ENCODE assay signal across 16 cellular contexts in the genomic region with DNA sequence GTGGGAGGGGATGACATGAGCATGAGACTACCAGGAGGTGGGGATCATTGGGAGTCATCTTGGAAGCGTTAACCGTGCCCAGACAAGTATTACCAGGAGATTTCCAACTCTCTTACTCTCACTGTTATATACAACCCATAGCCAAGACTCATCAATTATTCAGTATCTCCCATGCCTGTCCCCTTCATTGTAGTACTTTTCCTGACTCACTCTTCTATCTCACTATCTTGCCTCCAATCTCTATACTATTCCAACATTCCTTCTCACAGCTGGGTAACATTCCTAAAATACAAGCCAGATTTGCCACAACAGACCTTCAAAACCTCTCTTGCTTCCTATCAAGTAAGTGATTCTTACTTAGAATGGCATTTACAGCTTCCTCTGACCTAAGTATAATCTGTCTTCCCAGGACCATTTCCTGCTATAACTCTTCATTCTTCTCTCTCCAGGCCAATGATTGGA.
DNase-seq lines count a peak whose midpoint lies in the region; ATAC-seq, FAIRE-seq and TF ChIP-seq lines count a peak whose summit lies in the region.
"Had no signal": no experiment of that assay in that cellular context is flagged by ENCODE, and none has a peak within 500 bp of the region (broad histone marks: within the 10 kb centered on the region; RNA-seq: fewer than 3 reads in every experiment).

No MANE protein-coding gene starts in this region.

- 0 out of 2 replicates have a peak overlapping the region, but pooled peaks have one; percentile 8 for H3K56ac ChIP-seq in IMR-90 (ENCODE audit: extremely low read depth, insufficient read depth, low read length)

- peak overlapping the region; percentile 41; the same call in 2 of the 3 replicates for H2BK15ac ChIP-seq in IMR-90 (ENCODE audit: low read depth, low read length)

- H4K20me1 ChIP-seq in IMR-90 (ENCODE audit: insufficient read depth, low read length): no peaks in the 10 kb centered on the region
- H4K20me1 ChIP-seq in keratinocyte (ENCODE audit: control insufficient read depth, extremely low read depth, insufficient read depth, low read length): no peaks in the 10 kb centered on the region
- H4K20me1 ChIP-seq: BLaER1 treated with 17β-estradiol and CSF1 and Interleukin-3, amounts not matched to agents 10 nM and 100 nM had no signal

- peak; percentile 96 for DNase-seq in AG09309 (ENCODE audit: low read depth)
- DNase-seq in IMR-90: peak; percentile 85
- peak; percentile 79 for DNase-seq in astrocyte of the spinal cord (ENCODE audit: low read depth, low spot score)
- peak; percentile 95 for DNase-seq in keratinocyte (ENCODE audit: low read depth, low spot score)
- no peak for DNase-seq in GDM1 (lab: John Stamatoyannopoulos, UW)
- DNase-seq in cardiac septum (ENCODE audit: low spot score): no peak
- no peak for DNase-seq in NCI-H1694 treated with DMSO at 0.1 percent for 48 hours (lab: John Stamatoyannopoulos, UW)
- DNase-seq: activated CD4-positive, alpha-beta memory T cell treated with anti-CD3 and anti-CD28 coated beads for 36 hours; activated gamma-delta T cell treated with Interleukin-2 at 50 U/mL for 16 hours; GF-D8; NCI-H1417; NCI-H524; stimulated activated naive CD8-positive, alpha-beta T cell treated with anti-CD3 and anti-CD28 coated beads, Interleukin-15, Interleukin-2, amounts not matched to agents 100 U/mL and 50 U/mL, for 24 hours; T1000 had no signal

- H2AK9ac ChIP-seq in IMR-90 (replicated peaks; ENCODE audit: low read depth, low read length, poor library complexity): peak overlapping the region; percentile 91

- H2AK5ac ChIP-seq in IMR-90 (ENCODE audit: low read depth, low read length): peak overlapping the region; percentile 93; the same call in 1 of the 2 replicates

- H2BK120ac ChIP-seq in IMR-90 (ENCODE audit: low read depth, low read length): peak overlapping the region; percentile 94

- TF ChIP-seq RAD21 in IMR-90 (IDR thresholded peaks at IDR 0.05; ENCODE audit: low read length): no peak

- H3K4me3 ChIP-seq in AG09309 (ENCODE audit: control insufficient read depth, low read depth, low read length) (no peak overlapping the region), IMR-90 (ENCODE audit: insufficient read depth, low read depth, low read length) (no peak overlapping the region), astrocyte of the spinal cord (ENCODE audit: low read depth, low read length) (no peak overlapping the region), keratinocyte (ENCODE audit: control insufficient read depth in 2 of 3, extremely low read depth in 1 of 3, insufficient read depth in 2 of 3, low read depth in 1 of 3, low read length in 3 of 3) (no peak overlapping the region)
- H3K4me3 ChIP-seq: BLaER1 treated with 17β-estradiol and CSF1 and Interleukin-3, amounts not matched to agents 10 nM and 100 nM had no signal

- H4K5ac ChIP-seq in IMR-90 (ENCODE audit: low read depth, low read length): peak overlapping the region; percentile 81; the same call in 1 of the 2 replicates

- peak overlapping the region; percentile 63 to 67; a peak in 3 of 4 replicates for H4K8ac ChIP-seq in IMR-90 (ENCODE audit: low read depth in 2 of 2, low read length in 2 of 2)

- POLR2A ChIA-PET in IMR-90 (lab: Charles Lee; ENCODE audit: unreplicated experiment): no interaction called here

- no peak for TF ChIP-seq POLR2A in IMR-90 (IDR thresholded peaks at IDR 0.05; ENCODE audit: low read depth, low read length)

- WGBS in IMR-90 (ENCODE audit: extremely low coverage in 2 of 2, insufficient read length in 1 of 2), 2 experiments: no CpG with 5 or more reads among the region's 2 CpGs

- peak overlapping the region; percentile 79 for H4K91ac ChIP-seq in IMR-90 (ENCODE audit: insufficient read depth, low read depth, low read length)

- dilution Hi-C loops in IMR-90 (cut with HindIII; ENCODE audit: low sequenced_read_pairs, unreplicated experiment): no loop called here
- dilution Hi-C loops in keratinocyte (cut with MboI; ENCODE audit: extremely low pct_ligation_motif_present, low sequenced_read_pairs): no loop called here

- intact Hi-C loops in IMR-90 (cut with micrococcal nuclease) (no loop called here), cardiac septum (cut with DNase I) (no loop called here)

- TF ChIP-seq CTCF in AG09309 (IDR thresholded peaks at IDR 0.05; ENCODE audit: control insufficient read depth, insufficient read depth, low read depth, low read length, missing control alignments) (no peak), IMR-90 (conservative IDR thresholded peaks at IDR 0.05; ENCODE audit: low read depth, low read length) (no peak), astrocyte of the spinal cord (IDR thresholded peaks at IDR 0.05; ENCODE audit: low read depth, low read length) (no peak), keratinocyte (optimal IDR thresholded peaks at IDR 0.05 in 1 of 3, IDR thresholded peaks at IDR 0.05 in 1 of 3, conservative IDR thresholded peaks at IDR 0.05 in 1 of 3; ENCODE audit: extremely low read depth in 1 of 3, insufficient read depth in 2 of 3, low read length in 3 of 3) (no peak)

- in situ Hi-C loops in IMR-90 (cut with MboI; ENCODE audit: low sequenced_read_pairs) (no loop called here), astrocyte of the spinal cord (cut with HindIII; ENCODE audit: low sequenced_read_pairs) (no loop called here)

- H3K79me1 ChIP-seq in IMR-90 (ENCODE audit: low read depth in 1 of 2, low read length in 2 of 2): no peaks in the 10 kb centered on the region

- peak overlapping the region; percentile 92 for H3K4ac ChIP-seq in IMR-90 (ENCODE audit: low read depth, low read length)

- H3K9ac ChIP-seq in IMR-90 (ENCODE audit: low read depth, low read length) (no peak overlapping the region), keratinocyte (ENCODE audit: control insufficient read depth, extremely low read depth, insufficient read depth, low read length) (peak overlapping the region; percentile 60)
- H3K9ac ChIP-seq: BLaER1 treated with 17β-estradiol and CSF1 and Interleukin-3, amounts not matched to agents 10 nM and 100 nM had no signal

- peak; percentile 99 for FAIRE-seq in keratinocyte (lab: Jason Lieb, UNC)

- H3K79me2 ChIP-seq in keratinocyte (ENCODE audit: control insufficient read depth, insufficient read depth, low read length): no peaks in the 10 kb centered on the region

- H2AFZ ChIP-seq in IMR-90 (replicated peaks; ENCODE audit: low read length, poor library complexity) (no peak overlapping the region), keratinocyte (ENCODE audit: control insufficient read depth, low read length) (no peak overlapping the region)

- peak; percentile 22 for ATAC-seq in IMR-90 (ENCODE audit: low read depth)
- no peak for ATAC-seq in HG03039 (IDR thresholded peaks at IDR 0.05; ENCODE audit: unreplicated experiment)
- ATAC-seq: stimulated activated naive CD8-positive, alpha-beta T cell treated with anti-CD3 and anti-CD28 coated beads, Interleukin-15, Interleukin-2, amounts not matched to agents 100 U/mL and 50 U/mL, for 24 hours had no signal

- peak overlapping the region; percentile 88; the same call in 1 of the 2 replicates for H3K23ac ChIP-seq in IMR-90 (ENCODE audit: low read depth, low read length)

- H3K4me2 ChIP-seq in IMR-90 (ENCODE audit: low read depth, low read length) (no peak overlapping the region), keratinocyte (ENCODE audit: control insufficient read depth, extremely low read depth, insufficient read depth, low read depth, low read length) (peak overlapping the region; percentile 52)
- H3K4me2 ChIP-seq: BLaER1 treated with 17β-estradiol and CSF1 and Interleukin-3, amounts not matched to agents 10 nM and 100 nM had no signal

- peak overlapping the region; percentile 67; the same call in 1 of the 2 replicates for H3K18ac ChIP-seq in IMR-90 (ENCODE audit: low read depth, low read length)

- peak overlapping the region; percentile 91; the same call in 1 of the 2 replicates for H3K14ac ChIP-seq in IMR-90 (replicated peaks; ENCODE audit: low read depth, low read length)

- peaks cover 12% of the 10 kb centered on the region for H3K4me1 ChIP-seq in IMR-90 (ENCODE audit: control insufficient read depth, insufficient read depth, low read length)
- peaks cover 78% of the 10 kb centered on the region for H3K4me1 ChIP-seq in keratinocyte (ENCODE audit: control insufficient read depth, extremely low read depth, insufficient read depth, low read length)
- H3K4me1 ChIP-seq: BLaER1 treated with 17β-estradiol and CSF1 and Interleukin-3, amounts not matched to agents 10 nM and 100 nM had no signal

- CTCF ChIA-PET in IMR-90 (lab: Yijun Ruan, JAX): interaction anchor here (0.6 to 1.0 kb wide), 2 partner anchors 14 to 43 kb away, joined by 3 read pairs; no protein-coding TSS in a partner anchor

- no peaks in the 10 kb centered on the region for H3K36me3 ChIP-seq in IMR-90 (ENCODE audit: control insufficient read depth, insufficient read depth, low read length)
- H3K36me3 ChIP-seq in keratinocyte (ENCODE audit: control insufficient read depth in 2 of 2, extremely low read depth in 1 of 2, insufficient read depth in 2 of 2, low read length in 2 of 2): no peaks in the 10 kb centered on the region
- H3K36me3 ChIP-seq: BLaER1 treated with 17β-estradiol and CSF1 and Interleukin-3, amounts not matched to agents 10 nM and 100 nM had no signal

- peak overlapping the region; percentile 98 for H2BK20ac ChIP-seq in IMR-90 (ENCODE audit: low read depth, low read length)

- peak overlapping the region; percentile 98 for H2BK5ac ChIP-seq in IMR-90 (ENCODE audit: low read depth, low read length, poor library complexity, severe bottlenecking)

- H3K9me1 ChIP-seq in IMR-90 (ENCODE audit: insufficient read depth, low read length): peaks cover 10% of the 10 kb centered on the region
- H3K9me1 ChIP-seq in keratinocyte (ENCODE audit: control insufficient read depth, extremely low read depth, insufficient read depth, low read length): no peaks in the 10 kb centered on the region

- H3K27ac ChIP-seq in IMR-90 (ENCODE audit: insufficient read depth, low read length) (peak overlapping the region; percentile 67), keratinocyte (ENCODE audit: control insufficient read depth, insufficient read depth, low read length) (peak overlapping the region; percentile 95)
- H3K27ac ChIP-seq: BLaER1 treated with 17β-estradiol and CSF1 and Interleukin-3, amounts not matched to agents 10 nM and 100 nM had no signal

- no peaks in the 10 kb centered on the region for H3K27me3 ChIP-seq in IMR-90 (ENCODE audit: control insufficient read depth, insufficient read depth, low read length)
- H3K27me3 ChIP-seq in keratinocyte (ENCODE audit: control insufficient read depth, extremely low read depth, insufficient read depth, low read length): no peaks in the 10 kb centered on the region
- H3K27me3 ChIP-seq: BLaER1 treated with 17β-estradiol and CSF1 and Interleukin-3, amounts not matched to agents 10 nM and 100 nM had no signal

- BruUV-seq in IMR-90 (replicated peaks; lab: Mats Ljungman, UMichigan): no TSS peak

- H3K9me3 ChIP-seq in IMR-90 (ENCODE audit: control insufficient read depth, insufficient read depth, low read length) (no peaks in the 10 kb centered on the region), keratinocyte (ENCODE audit: control insufficient read depth, low read depth, low read length) (no peaks in the 10 kb centered on the region)
- H3K9me3 ChIP-seq: BLaER1 treated with 17β-estradiol and CSF1 and Interleukin-3, amounts not matched to agents 10 nM and 100 nM had no signal

Comparison
In these comparisons a context has a peak if more than half of its experiments do, and no peak if none do; other contexts are left out.
1. DNase-seq: peak in AG09309 (single experiment), IMR-90 (single experiment), astrocyte of the spinal cord (single experiment) and keratinocyte (single experiment); none in GDM1 (single experiment), cardiac septum (single experiment) and NCI-H1694 treated with DMSO at 0.1 percent for 48 hours (single experiment).